1 cellular context compared by ENCODE assay signal in genomic region chr2:128379021-128380005, GRCh38.
A peak's percentile ranks its signal among the peaks of the same experiment; 100 is the strongest.
TF ChIP-seq lines count a peak whose summit lies in the region.

No MANE protein-coding gene starts in this region.

TF ChIP-seq in HepG2, 621 proteins besides CTCF, POLR2A, EP300 and RAD21 (continued from another document and continues in another):
- TF ChIP-seq GPBP1L1 (CRISPR knock-in tag; IDR thresholded peaks at IDR 0.05) (no peak), ZNF660 (CRISPR knock-in tag; IDR thresholded peaks at IDR 0.05; ENCODE audit: borderline replicate concordance, low read depth) (no peak), ZSCAN9 (CRISPR knock-in tag; IDR thresholded peaks at IDR 0.05; ENCODE audit: borderline replicate concordance) (no peak), ZNF878 (CRISPR knock-in tag; IDR thresholded peaks at IDR 0.05) (no peak), ZFP62 (CRISPR knock-in tag; IDR thresholded peaks at IDR 0.05) (no peak), HMGXB4 (CRISPR knock-in tag; IDR thresholded peaks at IDR 0.05; ENCODE audit: borderline replicate concordance in 1 of 2, low read depth in 1 of 2) (peak in 1 of 2 experiments; percentile 58; a peak in 1 of 4 replicates), LRRFIP1 (CRISPR knock-in tag; conservative IDR thresholded peaks at IDR 0.05) (no peak), ZNF292 (CRISPR knock-in tag; IDR thresholded peaks at IDR 0.05; ENCODE audit: borderline replicate concordance, low read depth) (peak; percentile 95), ZNF704 (CRISPR knock-in tag; IDR thresholded peaks at IDR 0.05; ENCODE audit: borderline replicate concordance) (0 out of 2 replicates have a peak, but pooled peaks have one; percentile 45), ZNF441 (CRISPR knock-in tag; IDR thresholded peaks at IDR 0.05; ENCODE audit: borderline replicate concordance) (peak; percentile 35; the same call in 1 of the 2 replicates), NR1H2 (CRISPR knock-in tag; IDR thresholded peaks at IDR 0.05; ENCODE audit: borderline replicate concordance, low read depth) (no peak), GMEB2 (CRISPR knock-in tag; IDR thresholded peaks at IDR 0.05; ENCODE audit: low read depth) (no peak), ATF7-NPFF (CRISPR knock-in tag; IDR thresholded peaks at IDR 0.05; ENCODE audit: low read depth) (0 out of 2 replicates have a peak, but pooled peaks have one; percentile 38), ZSCAN5A (CRISPR knock-in tag; IDR thresholded peaks at IDR 0.05; ENCODE audit: borderline replicate concordance) (no peak), CEBPB (IDR thresholded peaks at IDR 0.05; ENCODE audit: borderline replicate concordance, low read depth, low read length) (no peak), KLF15 (CRISPR knock-in tag; IDR thresholded peaks at IDR 0.05; ENCODE audit: borderline replicate concordance) (no peak), DNMT3B (CRISPR knock-in tag; conservative IDR thresholded peaks at IDR 0.05) (no peak), NFAT5 (CRISPR knock-in tag; IDR thresholded peaks at IDR 0.05) (no peak), NFKBIZ (CRISPR knock-in tag; IDR thresholded peaks at IDR 0.05) (peak; percentile 52; the same call in 1 of the 2 replicates), NFKB2 (CRISPR knock-in tag; IDR thresholded peaks at IDR 0.05; ENCODE audit: borderline replicate concordance) (no peak), SRF (IDR thresholded peaks at IDR 0.05; ENCODE audit: low read depth, low read length) (no peak), PTBP1 (IDR thresholded peaks at IDR 0.05; ENCODE audit: low read depth, low read length, poor library complexity, severe bottlenecking) (no peak), ZNF703 (CRISPR knock-in tag; IDR thresholded peaks at IDR 0.05; ENCODE audit: borderline replicate concordance) (no peak)
- TF ChIP-seq, protein P1, sequence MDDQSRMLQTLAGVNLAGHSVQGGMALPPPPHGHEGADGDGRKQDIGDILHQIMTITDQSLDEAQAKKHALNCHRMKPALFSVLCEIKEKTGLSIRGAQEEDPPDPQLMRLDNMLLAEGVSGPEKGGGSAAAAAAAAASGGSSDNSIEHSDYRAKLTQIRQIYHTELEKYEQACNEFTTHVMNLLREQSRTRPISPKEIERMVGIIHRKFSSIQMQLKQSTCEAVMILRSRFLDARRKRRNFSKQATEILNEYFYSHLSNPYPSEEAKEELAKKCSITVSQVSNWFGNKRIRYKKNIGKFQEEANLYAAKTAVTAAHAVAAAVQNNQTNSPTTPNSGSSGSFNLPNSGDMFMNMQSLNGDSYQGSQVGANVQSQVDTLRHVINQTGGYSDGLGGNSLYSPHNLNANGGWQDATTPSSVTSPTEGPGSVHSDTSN (CRISPR knock-in tag; IDR thresholded peaks at IDR 0.05; ENCODE audit: borderline replicate concordance), result no peak
- TF ChIP-seq, protein P2, sequence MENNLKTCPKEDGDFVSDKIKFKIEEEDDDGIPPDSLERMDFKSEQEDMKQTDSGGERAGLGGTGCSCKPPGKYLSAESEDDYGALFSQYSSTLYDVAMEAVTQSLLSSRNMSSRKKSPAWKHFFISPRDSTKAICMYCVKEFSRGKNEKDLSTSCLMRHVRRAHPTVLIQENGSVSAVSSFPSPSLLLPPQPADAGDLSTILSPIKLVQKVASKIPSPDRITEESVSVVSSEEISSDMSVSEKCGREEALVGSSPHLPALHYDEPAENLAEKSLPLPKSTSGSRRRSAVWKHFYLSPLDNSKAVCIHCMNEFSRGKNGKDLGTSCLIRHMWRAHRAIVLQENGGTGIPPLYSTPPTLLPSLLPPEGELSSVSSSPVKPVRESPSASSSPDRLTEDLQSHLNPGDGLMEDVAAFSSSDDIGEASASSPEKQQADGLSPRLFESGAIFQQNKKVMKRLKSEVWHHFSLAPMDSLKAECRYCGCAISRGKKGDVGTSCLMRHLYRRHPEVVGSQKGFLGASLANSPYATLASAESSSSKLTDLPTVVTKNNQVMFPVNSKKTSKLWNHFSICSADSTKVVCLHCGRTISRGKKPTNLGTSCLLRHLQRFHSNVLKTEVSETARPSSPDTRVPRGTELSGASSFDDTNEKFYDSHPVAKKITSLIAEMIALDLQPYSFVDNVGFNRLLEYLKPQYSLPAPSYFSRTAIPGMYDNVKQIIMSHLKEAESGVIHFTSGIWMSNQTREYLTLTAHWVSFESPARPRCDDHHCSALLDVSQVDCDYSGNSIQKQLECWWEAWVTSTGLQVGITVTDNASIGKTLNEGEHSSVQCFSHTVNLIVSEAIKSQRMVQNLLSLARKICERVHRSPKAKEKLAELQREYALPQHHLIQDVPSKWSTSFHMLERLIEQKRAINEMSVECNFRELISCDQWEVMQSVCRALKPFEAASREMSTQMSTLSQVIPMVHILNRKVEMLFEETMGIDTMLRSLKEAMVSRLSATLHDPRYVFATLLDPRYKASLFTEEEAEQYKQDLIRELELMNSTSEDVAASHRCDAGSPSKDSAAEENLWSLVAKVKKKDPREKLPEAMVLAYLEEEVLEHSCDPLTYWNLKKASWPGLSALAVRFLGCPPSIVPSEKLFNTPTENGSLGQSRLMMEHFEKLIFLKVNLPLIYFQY (CRISPR knock-in tag; IDR thresholded peaks at IDR 0.05; ENCODE audit: borderline replicate concordance), result no peak
